Comparison of ENCODE assay signal across 1 cellular context in the genomic region with DNA sequence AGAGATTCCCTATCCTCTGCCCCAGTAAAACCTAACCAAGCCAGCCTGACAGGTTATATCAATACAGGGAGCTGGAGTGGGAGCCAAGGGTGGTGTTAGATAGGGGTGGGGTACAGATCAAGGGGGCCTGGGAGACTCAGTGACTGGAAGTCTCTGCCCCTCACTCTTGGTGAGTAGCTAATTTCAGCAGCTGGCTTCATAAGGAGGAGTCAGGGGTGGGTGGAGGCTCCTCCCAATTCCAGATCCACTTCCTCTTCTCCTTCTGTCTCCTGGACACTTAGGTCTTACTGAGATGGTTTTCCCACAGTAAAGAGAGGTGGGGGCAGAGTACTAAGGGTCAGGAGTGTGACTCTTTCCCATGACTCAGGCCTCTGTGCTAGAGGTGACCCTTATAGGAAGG.
TF ChIP-seq lines count a peak whose summit lies in the region.

No MANE protein-coding gene starts in this region.

TF ChIP-seq in endothelial cell of umbilical vein, 7 proteins besides CTCF, POLR2A, EP300 and RAD21:
- TF ChIP-seq POLR2AphosphoS5 (IDR thresholded peaks at IDR 0.05; ENCODE audit: insufficient read depth, low read depth, low read length) (peak; percentile 32), MAX (IDR thresholded peaks at IDR 0.05; ENCODE audit: insufficient read depth, insufficient read length) (no peak)
